16 cellular contexts compared by ENCODE assay signal in the genomic region with DNA sequence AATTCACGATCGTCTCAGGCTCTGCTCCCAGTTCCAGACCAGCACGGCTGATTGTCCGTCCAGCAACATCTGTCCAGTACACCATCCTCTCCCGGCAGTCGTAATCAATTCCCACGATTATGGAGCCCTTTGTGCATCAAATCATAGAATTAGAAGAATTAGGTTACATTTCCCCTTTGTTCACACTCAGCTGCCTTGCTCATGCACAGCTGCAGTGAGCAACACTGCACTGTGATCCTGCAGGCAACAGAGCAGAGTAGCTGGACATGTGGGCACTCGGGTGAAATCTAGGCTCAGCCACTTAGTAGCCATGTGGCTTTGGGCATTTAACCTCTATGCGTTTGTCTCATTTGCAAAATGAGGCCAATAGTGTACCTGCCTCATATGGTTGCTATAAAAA. TPM values are rescaled to one million over a fixed set of nuclear protein-coding genes. Genes with fewer than 3 reads are reported as not detected.
DNase-seq lines count a peak whose midpoint lies in the region; ATAC-seq, FAIRE-seq and TF ChIP-seq lines count a peak whose summit lies in the region.
"Had no signal": no experiment of that assay in that cellular context is flagged by ENCODE, and none has a peak within 500 bp of the region (broad histone marks: within the 10 kb centered on the region; RNA-seq: fewer than 3 reads in every experiment).

No MANE protein-coding gene starts in this region.

- no peak overlapping the region for H3K4me3 ChIP-seq in right atrium auricular region
- H3K4me3 ChIP-seq: A549 had no signal

- peak; percentile 86 for FAIRE-seq in urothelium cell line (lab: Jason Lieb, UNC)
- FAIRE-seq: A549, RCC 7860 had no signal

- peaks cover 0 to 58% of the 10 kb centered on the region in 2 donors for H3K4me1 ChIP-seq in right atrium auricular region
- H3K4me1 ChIP-seq: A549 had no signal

- H3K27me3 Mint-ChIP-seq in glutamatergic neuron (ENCODE audit: unreplicated experiment): peaks cover 4% of the 10 kb centered on the region
- no peaks in the 10 kb centered on the region for H3K27me3 Mint-ChIP-seq in nephron progenitor cell (ENCODE audit: low read depth, poor library complexity)

- no peaks in the 10 kb centered on the region for H3K9me3 ChIP-seq in right atrium auricular region
- H3K9me3 ChIP-seq: A549 had no signal

- peaks cover 45% of the 10 kb centered on the region for H3K36me3 ChIP-seq in right atrium auricular region

- H3K4me1 Mint-ChIP-seq in glutamatergic neuron (ENCODE audit: low read depth, unreplicated experiment): peaks cover 34% of the 10 kb centered on the region
- H3K4me1 Mint-ChIP-seq in nephron progenitor cell: peaks cover 24% of the 10 kb centered on the region
- peaks cover 4% of the 10 kb centered on the region for H3K4me1 Mint-ChIP-seq in stimulated activated effector memory CD8-positive, alpha-beta T cell treated with anti-CD3 and anti-CD28 coated beads, Interleukin-12 subunit alpha, Interleukin-12 subunit beta, amount 100 ng/mL, for 72 hours

- DNase-seq in right atrium auricular region (ENCODE audit: low spot score) (no peak), left cardiac atrium (no peak), glutamatergic neuron (no peak), nephron progenitor cell (no peak), urothelium cell line (ENCODE audit: low spot score) (no peak), SHP77 treated with DMSO at 0.1 percent for 48 hours (lab: John Stamatoyannopoulos, UW) (no peak)
- no peak for DNase-seq in stimulated activated effector memory CD8-positive, alpha-beta T cell treated with anti-CD3 and anti-CD28 coated beads, Interleukin-12 subunit alpha, Interleukin-12 subunit beta, amount 100 ng/mL, for 72 hours (ENCODE audit: low spot score in 2 of 2)
- DNase-seq: CD4-positive, alpha-beta T cell; EL; H7; NCI-H187 treated with DMSO at 0.1 percent for 48 hours; NCI-H526 treated with DMSO at 0.1 percent for 48 hours; SIG-M5 had no signal

- peak overlapping the region; percentile 80 to 85 for H3K27ac ChIP-seq in right atrium auricular region
- H3K27ac ChIP-seq: A549 had no signal

- H3K9me3 Mint-ChIP-seq in glutamatergic neuron (ENCODE audit: unreplicated experiment) (peaks cover 8% of the 10 kb centered on the region), nephron progenitor cell (no peaks in the 10 kb centered on the region)
- no peaks in the 10 kb centered on the region for H3K9me3 Mint-ChIP-seq in stimulated activated effector memory CD8-positive, alpha-beta T cell treated with anti-CD3 and anti-CD28 coated beads, Interleukin-12 subunit alpha, Interleukin-12 subunit beta, amount 100 ng/mL, for 72 hours
- H3K9me3 Mint-ChIP-seq: CD4-positive, alpha-beta T cell had no signal

- H3K4me3 Mint-ChIP-seq in glutamatergic neuron (ENCODE audit: unreplicated experiment) (no peak overlapping the region), nephron progenitor cell (no peak overlapping the region)
- no peak overlapping the region for H3K4me3 Mint-ChIP-seq in stimulated activated effector memory CD8-positive, alpha-beta T cell treated with anti-CD3 and anti-CD28 coated beads, Interleukin-12 subunit alpha, Interleukin-12 subunit beta, amount 100 ng/mL, for 72 hours
- H3K4me3 Mint-ChIP-seq: CD4-positive, alpha-beta T cell had no signal

- TF ChIP-seq CTCF in right atrium auricular region (IDR thresholded peaks at IDR 0.05) (no peak), glutamatergic neuron (IDR thresholded peaks at IDR 0.05; ENCODE audit: partially characterized antibody, unreplicated experiment) (no peak), nephron progenitor cell (IDR thresholded peaks at IDR 0.05) (no peak)

- no peaks in the 10 kb centered on the region for H3K27me3 ChIP-seq in right atrium auricular region

- ATAC-seq in left cardiac atrium: no peak
- no peak for ATAC-seq in GM21576 (IDR thresholded peaks at IDR 0.05; ENCODE audit: unreplicated experiment)
- no peak for ATAC-seq in stimulated activated effector memory CD8-positive, alpha-beta T cell treated with anti-CD3 and anti-CD28 coated beads, Interleukin-12 subunit alpha, Interleukin-12 subunit beta, amount 100 ng/mL, for 72 hours
- ATAC-seq: A549 had no signal

- intact Hi-C loops in left cardiac atrium (cut with DNase I): loop anchor here in 1 of 2 donors (5.0 kb wide), 1 partner anchor 51 kb away; no protein-coding TSS in a partner anchor

- H3K36me3 Mint-ChIP-seq in glutamatergic neuron (ENCODE audit: unreplicated experiment): no peaks in the 10 kb centered on the region
- peaks cover 54% of the 10 kb centered on the region for H3K36me3 Mint-ChIP-seq in nephron progenitor cell (ENCODE audit: low read depth)
- peaks cover 56% of the 10 kb centered on the region for H3K36me3 Mint-ChIP-seq in stimulated activated effector memory CD8-positive, alpha-beta T cell treated with anti-CD3 and anti-CD28 coated beads, Interleukin-12 subunit alpha, Interleukin-12 subunit beta, amount 100 ng/mL, for 72 hours

- peak overlapping the region; percentile 78 for H3K27ac Mint-ChIP-seq in glutamatergic neuron (ENCODE audit: unreplicated experiment)
- peak overlapping the region; percentile 8 for H3K27ac Mint-ChIP-seq in nephron progenitor cell
- no peak overlapping the region for H3K27ac Mint-ChIP-seq in stimulated activated effector memory CD8-positive, alpha-beta T cell treated with anti-CD3 and anti-CD28 coated beads, Interleukin-12 subunit alpha, Interleukin-12 subunit beta, amount 100 ng/mL, for 72 hours
- H3K27ac Mint-ChIP-seq: CD4-positive, alpha-beta T cell had no signal

RNA-seq across cellular contexts. Expression of gene RTRAF, which starts 22.2 kb away (rescaled TPM):
- total RNA-seq in right atrium auricular region (10 to 100 TPM; 75.4 to 80.7 TPM), left cardiac atrium (100 to 1,000 TPM; 172 to 187 TPM), glutamatergic neuron (ENCODE audit: unreplicated experiment) (178 TPM)

RNA-seq across cellular contexts. Expression of gene NID2, which starts 57.3 kb away (rescaled TPM):
- 10 to 100 TPM; 23.0 to 41.2 TPM for total RNA-seq in right atrium auricular region
- total RNA-seq in left cardiac atrium: 10 to 100 TPM; 29.4 to 42.1 TPM
- total RNA-seq in glutamatergic neuron (ENCODE audit: unreplicated experiment): 2.6 TPM
